Comparison of ENCODE assay signal across 8 cellular contexts in the genomic region with DNA sequence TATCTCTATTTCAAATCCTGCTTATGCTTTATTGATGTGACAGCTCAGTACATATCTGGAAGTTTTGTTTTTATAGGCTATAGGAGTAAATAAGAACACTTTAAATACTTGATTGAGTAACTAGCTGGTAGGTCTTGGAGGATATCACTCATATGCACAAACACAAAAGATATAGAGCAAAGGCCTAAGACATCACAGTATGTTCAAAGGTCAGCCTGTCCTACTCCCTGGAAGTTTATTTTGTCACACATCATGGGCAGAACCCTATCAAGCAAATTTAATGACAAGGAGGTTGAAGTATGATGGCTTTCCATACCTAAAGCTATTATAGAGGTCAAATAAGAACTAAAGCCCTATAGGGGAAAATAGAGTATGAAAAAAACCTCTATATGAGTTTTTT.
"Had no signal": no experiment of that assay in that cellular context is flagged by ENCODE, and none has a peak within 500 bp of the region (broad histone marks: within the 10 kb centered on the region; RNA-seq: fewer than 3 reads in every experiment).

No MANE protein-coding gene starts in this region.

- FAIRE-seq: HepG2, HTR-8/SVneo, K562 had no signal

- H3K27ac Mint-ChIP-seq: IgD-negative memory B cell had no signal

- ATAC-seq: HepG2, K562 had no signal

- H3K27ac ChIP-seq: HL-60 had no signal

- H3K9me3 Mint-ChIP-seq: IgD-negative memory B cell had no signal

- H3K4me3 Mint-ChIP-seq: IgD-negative memory B cell had no signal

- H3K36me3 Mint-ChIP-seq: IgD-negative memory B cell had no signal

- H3K4me3 ChIP-seq: K562 had no signal

- DNase-seq: IMR-90, KBM-7, KG1 had no signal
